In genomic region chr12:26135010-26135420, GRCh38 we compare ENCODE assay signal across 10 cellular contexts. TPM values are rescaled to one million over a fixed set of nuclear protein-coding genes. Genes with fewer than 3 reads are reported as not detected.
DNase-seq lines count a peak whose midpoint lies in the region; TF ChIP-seq lines count a peak whose summit lies in the region.
"Had no signal": no experiment of that assay in that cellular context is flagged by ENCODE, and none has a peak within 500 bp of the region (broad histone marks: within the 10 kb centered on the region; RNA-seq: fewer than 3 reads in every experiment).

No MANE protein-coding gene starts in this region.

- no peak for TF ChIP-seq POLR2A in ovary (IDR thresholded peaks at IDR 0.05)

- no peak overlapping the region for H3K4me2 ChIP-seq in Karpas-422 (ENCODE audit: low read depth, low read length, poor library complexity, severe bottlenecking)

- H3K4me1 ChIP-seq in ovary (ENCODE audit: insufficient read depth) (peaks cover 8% of the 10 kb centered on the region), Karpas-422 (ENCODE audit: low read length) (peaks cover 14% of the 10 kb centered on the region)

- H3K9me3 ChIP-seq in ovary (no peaks in the 10 kb centered on the region), Karpas-422 (ENCODE audit: low read length) (no peaks in the 10 kb centered on the region)

- WGBS in ovary, 3 donors: 34 to 43% (median 35%) methylated on average over 5 of the region's 5 CpGs

- H3K79me2 ChIP-seq in Karpas-422 (ENCODE audit: low read length): no peaks in the 10 kb centered on the region

- H3K9ac ChIP-seq in Karpas-422 (ENCODE audit: low read length): no peak overlapping the region

- H2AFZ ChIP-seq in Karpas-422 (ENCODE audit: low read length): no peak overlapping the region

- no peaks in the 10 kb centered on the region for H3K27me3 ChIP-seq in ovary
- peaks cover 3% of the 10 kb centered on the region; the same call in 1 of the 2 replicates for H3K27me3 ChIP-seq in Karpas-422 (ENCODE audit: low read length)

- DNase-seq in DMS79 (lab: John Stamatoyannopoulos, UW) (peak; percentile 69), NCI-H2029 (lab: John Stamatoyannopoulos, UW) (peak; percentile 45), caudate nucleus (lab: John Stamatoyannopoulos, UW) (peak in 19 of 61 donors; percentile 14 to 81 (median 29)), ovary (peak in 4 of 5 donors; percentile 28 to 61 (median 50)), Karpas-422 (no peak), KG1 (lab: John Stamatoyannopoulos, UW) (no peak), NCI-H1694 treated with DMSO at 0.1 percent for 48 hours (lab: John Stamatoyannopoulos, UW) (no peak), NCI-H128 (lab: John Stamatoyannopoulos, UW; ENCODE audit: unreplicated experiment) (no peak)
- DNase-seq: DND-41, NCI-H345 had no signal

- no peak for TF ChIP-seq CTCF in ovary (IDR thresholded peaks at IDR 0.05)

- no peaks in the 10 kb centered on the region for H4K20me1 ChIP-seq in Karpas-422 (ENCODE audit: insufficient read depth, low read depth, low read length)

- intact Hi-C loops in ovary (cut with DNase I): no loop called here

- no peak for TF ChIP-seq EP300 in ovary (IDR thresholded peaks at IDR 0.05)

- H3K4me3 ChIP-seq in ovary: no peak overlapping the region
- no peak overlapping the region for H3K4me3 ChIP-seq in Karpas-422 (ENCODE audit: low read length)

- H3K36me3 ChIP-seq in ovary: no peaks in the 10 kb centered on the region
- H3K36me3 ChIP-seq in Karpas-422 (ENCODE audit: insufficient read depth, low read length): no peaks in the 10 kb centered on the region

- no peaks in the 10 kb centered on the region for H3K9me2 ChIP-seq in Karpas-422 (replicated peaks; ENCODE audit: insufficient read depth, low read length)

- H3K27ac ChIP-seq in caudate nucleus (ENCODE audit: low read depth, low read length) (peak overlapping the region; percentile 47), ovary (no peak overlapping the region), Karpas-422 (ENCODE audit: low read length) (no peak overlapping the region)

RNA-seq across cellular contexts. Expression of gene BHLHE41, which starts 10.2 kb away (rescaled TPM):
- 10 to 100 TPM in 6 of 7 donors, 1 to 10 TPM in 1; 6.6 to 42.8 (median 31.8) TPM for total RNA-seq in ovary
- polyA plus RNA-seq in ovary: 10 to 100 TPM in 1 of 2 donors, 1 to 10 TPM in 1; 4.2 to 25.9 TPM
- total RNA-seq in Karpas-422 (2014; rRNA removed; shearing (Covaris generic); ENCODE audit: low replicate concordance): 1.6 and 2.2 TPM in 2 replicates

Comparison
In these comparisons a context has a peak if more than half of its experiments do, and no peak if none do; other contexts are left out.
1. DNase-seq: peak in DMS79 (single experiment), NCI-H2029 (single experiment) and ovary (4 of 5); none in Karpas-422 (single experiment), KG1 (single experiment), NCI-H1694 treated with DMSO at 0.1 percent for 48 hours (single experiment) and NCI-H128 (single experiment).